ENCODE assay signal across 8 cellular contexts in genomic region chr1:58815069-58815679, GRCh38. TPM values are rescaled to one million over a fixed set of nuclear protein-coding genes. Genes with fewer than 3 reads are reported as not detected.
DNase-seq lines count a peak whose midpoint lies in the region; ATAC-seq, FAIRE-seq and TF ChIP-seq lines count a peak whose summit lies in the region.

No MANE protein-coding gene starts in this region.

- FAIRE-seq in urothelium cell line (lab: Jason Lieb, UNC), result no peak

- no TSS peak for BruUV-seq in PC-3 (replicated peaks; lab: Mats Ljungman, UMichigan)

- H3K36me3 ChIP-seq in PC-3 (ENCODE audit: low read depth, low read length) (no peaks in the 10 kb centered on the region), ovary (no peaks in the 10 kb centered on the region)

- peaks cover 59% of the 10 kb centered on the region for H3K4me1 ChIP-seq in PC-3 (ENCODE audit: insufficient read depth, low read length)
- H3K4me1 ChIP-seq in ovary (ENCODE audit: insufficient read depth), result peaks cover 8% of the 10 kb centered on the region

- H3K79me2 ChIP-seq in PC-3 (ENCODE audit: low read length), result no peaks in the 10 kb centered on the region

- WGBS in ovary, 3 donors, result 6 to 8% (median 8%) methylated on average over 34 to 36 of the region's 36 CpGs

- H3K9me2 ChIP-seq in PC-3 (replicated peaks; ENCODE audit: low read length), result no peaks in the 10 kb centered on the region

- peak overlapping the region; percentile 89 for H3K9ac ChIP-seq in PC-3 (ENCODE audit: low read length)

- H3K4me3 ChIP-seq in PC-3 (ENCODE audit: low read length) (peak overlapping the region; percentile 90), ovary (peak overlapping the region; percentile 68)

- no peaks in the 10 kb centered on the region for H3K36me3 Mint-ChIP-seq in activated naive CD4-positive, alpha-beta T cell treated with anti-CD3 and anti-CD28 coated beads, Interleukin-2, amount 50 U/mL, for 24 hours
- H3K36me3 Mint-ChIP-seq in glutamatergic neuron (ENCODE audit: unreplicated experiment), result peaks cover 4% of the 10 kb centered on the region

- ATAC-seq in GM18861 (IDR thresholded peaks at IDR 0.05; ENCODE audit: unreplicated experiment), result peak; percentile 39
- peak; percentile 58 for ATAC-seq in HG03045 (IDR thresholded peaks at IDR 0.05; ENCODE audit: unreplicated experiment)
- ATAC-seq in PC-3, result peak; percentile 70

- no peak for TF ChIP-seq EP300 in ovary (IDR thresholded peaks at IDR 0.05)

- H3K9me3 ChIP-seq in PC-3 (ENCODE audit: low read length), result no peaks in the 10 kb centered on the region
- no peaks in the 10 kb centered on the region for H3K9me3 ChIP-seq in ovary

- peak overlapping the region; percentile 96 for H2AFZ ChIP-seq in PC-3 (ENCODE audit: low read length)

- intact Hi-C loops in PC-3 (cut with micrococcal nuclease), result loop anchor here (1.0 to 2.0 kb wide), 5 partner anchors 30 to 884 kb away; no protein-coding TSS in a partner anchor
- intact Hi-C loops in ovary (cut with DNase I), result loop anchor here in 2 of 4 donors (10.0 kb wide), 2 partner anchors 70 to 200 kb away; no protein-coding TSS in a partner anchor

- DNase-seq in 8988T (peak; percentile 51), PC-3 (peak; percentile 97), glutamatergic neuron (peak; percentile 27), ovary (peak; percentile 74 to 89 (median 77)), urothelium cell line (ENCODE audit: low spot score) (peak; percentile 86)

- peak overlapping the region; percentile 99 for H3K4me2 ChIP-seq in PC-3 (ENCODE audit: low read length)

- POLR2A ChIA-PET in PC-3 (lab: Charles Lee; ENCODE audit: unreplicated experiment), result interaction anchor here (0.6 to 0.9 kb wide), 2 partner anchors 34 to 193 kb away, joined by 3 to 5 read pairs; no protein-coding TSS in a partner anchor

- H4K20me1 ChIP-seq in PC-3 (ENCODE audit: low read length), result no peaks in the 10 kb centered on the region

- H3K27ac ChIP-seq in PC-3 (ENCODE audit: low read length), result peak overlapping the region; percentile 89
- H3K27ac ChIP-seq in ovary, result peak overlapping the region; percentile 71 to 79

- CTCF ChIA-PET in PC-3 (lab: Charles Lee), result no interaction called here

- peaks cover 34% of the 10 kb centered on the region for H3K4me1 Mint-ChIP-seq in activated naive CD4-positive, alpha-beta T cell treated with anti-CD3 and anti-CD28 coated beads, Interleukin-2, amount 50 U/mL, for 24 hours
- peaks cover 3% of the 10 kb centered on the region for H3K4me1 Mint-ChIP-seq in glutamatergic neuron (ENCODE audit: low read depth, unreplicated experiment)

- TF ChIP-seq CTCF in PC-3 (conservative IDR thresholded peaks at IDR 0.05; ENCODE audit: low read depth, low read length), result no peak
- TF ChIP-seq CTCF in glutamatergic neuron (IDR thresholded peaks at IDR 0.05; ENCODE audit: partially characterized antibody, unreplicated experiment), result no peak
- no peak for TF ChIP-seq CTCF in ovary (IDR thresholded peaks at IDR 0.05)

- no peaks in the 10 kb centered on the region for H3K9me3 Mint-ChIP-seq in activated naive CD4-positive, alpha-beta T cell treated with anti-CD3 and anti-CD28 coated beads, Interleukin-2, amount 50 U/mL, for 24 hours
- H3K9me3 Mint-ChIP-seq in glutamatergic neuron (ENCODE audit: unreplicated experiment), result no peaks in the 10 kb centered on the region

- TF ChIP-seq POLR2A in ovary (IDR thresholded peaks at IDR 0.05), result no peak

- no peaks in the 10 kb centered on the region for H3K27me3 Mint-ChIP-seq in activated naive CD4-positive, alpha-beta T cell treated with anti-CD3 and anti-CD28 coated beads, Interleukin-2, amount 50 U/mL, for 24 hours
- H3K27me3 Mint-ChIP-seq in glutamatergic neuron (ENCODE audit: unreplicated experiment), result peaks cover 6% of the 10 kb centered on the region

- peak overlapping the region; percentile 90 for H3K4me3 Mint-ChIP-seq in activated naive CD4-positive, alpha-beta T cell treated with anti-CD3 and anti-CD28 coated beads, Interleukin-2, amount 50 U/mL, for 24 hours
- peak overlapping the region; percentile 87 for H3K4me3 Mint-ChIP-seq in glutamatergic neuron (ENCODE audit: unreplicated experiment)

- peak overlapping the region; percentile 59 for H3K27ac Mint-ChIP-seq in activated naive CD4-positive, alpha-beta T cell treated with anti-CD3 and anti-CD28 coated beads, Interleukin-2, amount 50 U/mL, for 24 hours
- H3K27ac Mint-ChIP-seq in glutamatergic neuron (ENCODE audit: unreplicated experiment), result no peak overlapping the region

- peaks cover 7% of the 10 kb centered on the region for H3F3A ChIP-seq in PC-3 (ENCODE audit: low read length, unreplicated experiment)

- H3K27me3 ChIP-seq in PC-3 (ENCODE audit: low read length), result no peaks in the 10 kb centered on the region
- H3K27me3 ChIP-seq in ovary, result no peaks in the 10 kb centered on the region

RNA-seq across cellular contexts. Expression of gene JUN, which starts 31.3 kb away (rescaled TPM):
- 73.6 and 95.1 TPM in 2 replicates for total RNA-seq in PC-3 (2014; rRNA removed)
- 83.1 TPM for total RNA-seq in glutamatergic neuron (ENCODE audit: unreplicated experiment)
- total RNA-seq in ovary, result 100 to 1,000 TPM in 6 of 7 donors, 10 to 100 TPM in 1; 50.7 to 740 (median 155) TPM
- polyA plus RNA-seq in ovary, result 100 to 1,000 TPM; 125 to 231 TPM

Comparison
In these comparisons a context has a peak if more than half of its experiments do, and no peak if none do; other contexts are left out.
1. Peak in every context shown above with its lines: DNase-seq, ATAC-seq, H3K4me3 ChIP-seq and H3K27ac ChIP-seq.
2. DNase-seq: peak in every context shown above with its lines; median percentile 97 in PC-3; 86 in urothelium cell line; 77 in ovary; 51 in 8988T; 27 in glutamatergic neuron.